Comparison of ENCODE assay signal across 8 cellular contexts in genomic region chr17:31524926-31525800, GRCh38.
DNase-seq lines count a peak whose midpoint lies in the region; ATAC-seq and TF ChIP-seq lines count a peak whose summit lies in the region.

No MANE protein-coding gene starts in this region.

- H2BK12ac ChIP-seq in trophoblast cell (ENCODE audit: low read length): no peak overlapping the region

- no peak overlapping the region for H4K91ac ChIP-seq in trophoblast cell (ENCODE audit: low read depth, low read length)

- no peak overlapping the region for H3K9ac ChIP-seq in trophoblast cell (ENCODE audit: low read length)

- no peak overlapping the region for H4K8ac ChIP-seq in trophoblast cell (ENCODE audit: low read depth, low read length)

- ATAC-seq in SK-N-SH treated with all-trans-retinoic acid at 6 μM for 48 hours (peak; percentile 93), GM19467 (IDR thresholded peaks at IDR 0.05; ENCODE audit: unreplicated experiment) (no peak)

- H3K23ac ChIP-seq in trophoblast cell (ENCODE audit: low read length): no peak overlapping the region

- TF ChIP-seq CTCF in transverse colon (IDR thresholded peaks at IDR 0.05): peak; percentile 84 to 93 (median 92)

- H2AFZ ChIP-seq in trophoblast cell (ENCODE audit: insufficient read depth, low read length, poor library complexity): no peak overlapping the region

- H3K79me2 ChIP-seq in trophoblast cell (ENCODE audit: control insufficient read depth, insufficient read depth, low read length, poor library complexity): no peaks in the 10 kb centered on the region

- peaks cover 18% of the 10 kb centered on the region for H3K9me3 ChIP-seq in trophoblast cell (ENCODE audit: insufficient read depth, low read depth, low read length)
- H3K9me3 ChIP-seq in transverse colon: no peaks in the 10 kb centered on the region

- H4K12ac ChIP-seq in trophoblast cell (ENCODE audit: low read depth, low read length): no peak overlapping the region

- in situ Hi-C loops in transverse colon (cut with MboI; ENCODE audit: low pct_ligation_motif_present in 1 of 4, low pct_unique_long_range_greater_than_20kb in 1 of 4, low sequenced_read_pairs in 3 of 4): loop anchor here in 3 of 4 donors (5.0 kb wide), 2 partner anchors 83 to 93 kb away; no protein-coding TSS in a partner anchor

- H3K27ac ChIP-seq in trophoblast cell (ENCODE audit: low read depth, low read length): no peak overlapping the region
- H3K27ac ChIP-seq in transverse colon: no peak overlapping the region

- no peaks in the 10 kb centered on the region for H3K27me3 ChIP-seq in trophoblast cell (ENCODE audit: insufficient read depth, low read length)
- no peaks in the 10 kb centered on the region for H3K27me3 ChIP-seq in transverse colon

- H3K79me1 ChIP-seq in trophoblast cell (ENCODE audit: low read length): no peaks in the 10 kb centered on the region

- H2BK120ac ChIP-seq in trophoblast cell (ENCODE audit: insufficient read depth, low read length, poor library complexity): no peak overlapping the region

- DNase-seq in GM04504 (ENCODE audit: low read depth) (peak; percentile 84), globus pallidus (ENCODE audit: low spot score) (peak; percentile 73), trophoblast cell (peak; percentile 97 to 98), transverse colon (peak; percentile 91)
- DNase-seq in Jurkat, Clone E6-1 (ENCODE audit: low read depth, low spot score): peak; percentile 58
- peak; percentile 89 for DNase-seq in activated naive CD4-positive, alpha-beta T cell treated with Interleukin-2 at 50 U/mL for 16 hours

- H3K4ac ChIP-seq in trophoblast cell (ENCODE audit: low read depth, low read length): no peak overlapping the region

- no peak overlapping the region for H2AK5ac ChIP-seq in trophoblast cell (ENCODE audit: low read length)

- TF ChIP-seq POLR2A in transverse colon (IDR thresholded peaks at IDR 0.05): no peak

- peak overlapping the region; percentile 1 for H3K18ac ChIP-seq in trophoblast cell (ENCODE audit: low read length)

- no peak overlapping the region for H2BK5ac ChIP-seq in trophoblast cell (ENCODE audit: low read depth, low read length, poor library complexity)

- H3K14ac ChIP-seq in trophoblast cell (ENCODE audit: low read length): no peak overlapping the region

- H3K36me3 ChIP-seq in trophoblast cell (ENCODE audit: control insufficient read depth in 1 of 2, insufficient read depth in 2 of 2, low read length in 2 of 2) (peaks cover 69 to 73% of the 10 kb centered on the region in 2 experiments), transverse colon (peaks cover 0 to 18% (median 2%) of the 10 kb centered on the region in 4 donors)

- intact Hi-C loops in transverse colon (cut with DNase I; ENCODE audit: low total_unique reads): loop anchor here (5.0 kb wide), 1 partner anchor 88 kb away; no protein-coding TSS in a partner anchor

- no CpG with 5 or more reads among the region's 31 CpGs for WGBS in trophoblast cell (ENCODE audit: extremely low coverage, insufficient coverage, insufficient read length)
- WGBS in transverse colon (ENCODE audit: low coverage in 1 of 2), 2 donors: 71% methylated on average over 29 of the region's 31 CpGs; no CpG with 5 or more reads in 1 of the 2 donors

- no peak for TF ChIP-seq EP300 in transverse colon (IDR thresholded peaks at IDR 0.05; ENCODE audit: low read depth)

- H3K4me2 ChIP-seq in trophoblast cell (ENCODE audit: low read length): no peak overlapping the region

- H3K4me3 ChIP-seq in Jurkat, Clone E6-1 (ENCODE audit: low read length): no peak overlapping the region
- no peak overlapping the region for H3K4me3 ChIP-seq in trophoblast cell (ENCODE audit: low read depth, low read length)
- H3K4me3 ChIP-seq in transverse colon: no peak overlapping the region

- H3K4me1 ChIP-seq in trophoblast cell (ENCODE audit: control insufficient read depth in 1 of 2, insufficient read depth in 2 of 2, low read length in 2 of 2) (peaks cover 3 to 4% of the 10 kb centered on the region in 2 experiments), transverse colon (no peaks in the 10 kb centered on the region)

TF ChIP-seq in SK-N-SH treated with all-trans-retinoic acid at 6 μM for 48 hours, 23 proteins besides CTCF, POLR2A, EP300 and RAD21 (continues in another document):
- TF ChIP-seq RARB (CRISPR knock-in tag; IDR thresholded peaks at IDR 0.05) (no peak), ARNTL (CRISPR knock-in tag; IDR thresholded peaks at IDR 0.05; ENCODE audit: borderline replicate concordance, low read depth) (no peak), TCF4 (CRISPR knock-in tag; IDR thresholded peaks at IDR 0.05; ENCODE audit: borderline replicate concordance) (no peak), ZNF565 (CRISPR knock-in tag; conservative IDR thresholded peaks at IDR 0.05; ENCODE audit: low read depth) (no peak), SNAI2 (CRISPR knock-in tag; IDR thresholded peaks at IDR 0.05) (no peak), OSR1 (CRISPR knock-in tag; IDR thresholded peaks at IDR 0.05) (no peak), CREB5 (CRISPR knock-in tag; IDR thresholded peaks at IDR 0.05; ENCODE audit: low read depth) (no peak), ZC3H10 (CRISPR knock-in tag; IDR thresholded peaks at IDR 0.05) (no peak), TSHZ2 (CRISPR knock-in tag; IDR thresholded peaks at IDR 0.05) (no peak), ZFP30 (CRISPR knock-in tag; IDR thresholded peaks at IDR 0.05) (no peak), CSDC2 (CRISPR knock-in tag; IDR thresholded peaks at IDR 0.05) (no peak), ESRRG (CRISPR knock-in tag; IDR thresholded peaks at IDR 0.05) (no peak), PATZ1 (CRISPR knock-in tag; IDR thresholded peaks at IDR 0.05; ENCODE audit: borderline replicate concordance) (no peak), ISL1 (CRISPR knock-in tag; IDR thresholded peaks at IDR 0.05) (no peak), ZFP3 (CRISPR knock-in tag; IDR thresholded peaks at IDR 0.05) (no peak), BACH2 (CRISPR knock-in tag; IDR thresholded peaks at IDR 0.05; ENCODE audit: borderline replicate concordance) (no peak), ZNF70 (CRISPR knock-in tag; IDR thresholded peaks at IDR 0.05) (no peak), GLIS3 (CRISPR knock-in tag; IDR thresholded peaks at IDR 0.05) (no peak)
